In the genomic region with DNA sequence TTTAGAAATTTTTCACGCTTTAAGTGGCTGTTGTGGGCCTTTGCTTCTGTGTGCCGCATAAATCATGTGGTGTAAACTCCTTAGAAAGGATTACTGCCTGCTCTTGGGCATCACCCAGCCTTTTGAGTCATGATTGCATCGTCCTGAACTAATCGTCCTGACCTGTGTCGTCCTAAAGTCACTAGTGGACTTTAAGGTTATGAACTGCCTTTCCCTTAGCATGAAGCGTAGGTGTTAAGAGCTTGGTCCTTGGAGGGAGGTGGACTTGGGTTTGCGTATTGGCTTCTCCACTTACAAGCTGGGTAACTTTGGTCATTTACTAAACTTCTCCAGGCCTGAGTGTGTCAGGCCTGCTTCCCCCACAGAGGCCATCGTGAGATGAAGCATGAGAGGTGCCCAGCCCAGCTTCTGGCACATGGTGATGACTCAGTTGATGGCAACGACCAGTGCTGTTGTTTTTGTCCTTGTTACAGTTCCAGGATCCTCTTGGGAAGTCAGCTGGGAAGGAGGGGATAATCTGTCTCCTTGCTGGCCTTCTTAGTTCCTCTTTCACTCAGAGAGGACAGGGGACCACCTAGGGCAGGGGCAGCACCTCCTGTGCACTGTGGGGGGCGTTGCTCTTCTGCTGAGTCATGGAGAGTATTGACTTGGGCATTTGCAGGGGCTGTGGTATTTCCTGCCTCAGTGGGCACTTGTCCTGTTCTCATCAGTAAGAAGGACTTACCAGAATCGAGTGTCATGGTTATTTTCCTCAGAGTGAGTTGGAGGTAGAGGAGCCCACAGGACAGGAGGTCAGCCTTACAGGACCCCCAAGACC, we compare ENCODE assay signal across 9 cellular contexts. TPM values are rescaled to one million over a fixed set of nuclear protein-coding genes. Genes with fewer than 3 reads are reported as not detected.
DNase-seq lines count a peak whose midpoint lies in the region; ATAC-seq and TF ChIP-seq lines count a peak whose summit lies in the region.
"Had no signal": no experiment of that assay in that cellular context is flagged by ENCODE, and none has a peak within 500 bp of the region (broad histone marks: within the 10 kb centered on the region; RNA-seq: fewer than 3 reads in every experiment).

No MANE protein-coding gene starts in this region.

- TF ChIP-seq POLR2A in gastrocnemius medialis (IDR thresholded peaks at IDR 0.05) = no peak

- ATAC-seq in gastrocnemius medialis (peak; percentile 85 to 96), HG02759 (IDR thresholded peaks at IDR 0.05; ENCODE audit: unreplicated experiment) (no peak), HG03196 (IDR thresholded peaks at IDR 0.05; ENCODE audit: unreplicated experiment) (no peak)

- H3K27me3 ChIP-seq in SJCRH30 = no peaks in the 10 kb centered on the region
- H3K27me3 ChIP-seq in gastrocnemius medialis = no peaks in the 10 kb centered on the region

- DNase-seq in GM04503 (ENCODE audit: low read depth) = peak; percentile 80
- peak; percentile 67 to 77 for DNase-seq in SJCRH30
- DNase-seq in fibroblast of mammary gland (ENCODE audit: low read depth) = peak; percentile 81
- DNase-seq in gastrocnemius medialis = peak; percentile 41 to 64
- no peak for DNase-seq in mucosa of gallbladder (ENCODE audit: low spot score)
- DNase-seq in activated gamma-delta T cell treated with Interleukin-2 at 50 U/mL for 16 hours = no peak
- DNase-seq: activated T-cell treated with anti-CD3 and anti-CD28 coated beads for 4 hours had no signal

- TF ChIP-seq CTCF in fibroblast of mammary gland (conservative IDR thresholded peaks at IDR 0.05; ENCODE audit: control insufficient read depth, insufficient read depth, low read depth, low read length) = no peak
- TF ChIP-seq CTCF in gastrocnemius medialis (IDR thresholded peaks at IDR 0.05 in 4 of 5, conservative IDR thresholded peaks at IDR 0.05 in 1 of 5) = no peak

- no peak overlapping the region for H3K4me3 ChIP-seq in SJCRH30
- no peak overlapping the region for H3K4me3 ChIP-seq in fibroblast of mammary gland (ENCODE audit: control insufficient read depth, low read depth, low read length)
- H3K4me3 ChIP-seq in gastrocnemius medialis = no peak overlapping the region

- intact Hi-C loops in gastrocnemius medialis (cut with DNase I; ENCODE audit: low total_unique reads) = no loop called here

- no peaks in the 10 kb centered on the region for H3K9me3 ChIP-seq in SJCRH30 (replicated peaks)
- no peaks in the 10 kb centered on the region for H3K9me3 ChIP-seq in gastrocnemius medialis

- H3K36me3 ChIP-seq in SJCRH30 = no peaks in the 10 kb centered on the region
- H3K36me3 ChIP-seq in gastrocnemius medialis = peaks cover 0 to 10% of the 10 kb centered on the region in 2 donors

- H3K4me1 ChIP-seq in SJCRH30 (peaks cover 53% of the 10 kb centered on the region), gastrocnemius medialis (peaks cover 8 to 21% of the 10 kb centered on the region in 2 donors)

- in situ Hi-C loops in gastrocnemius medialis (cut with MboI; ENCODE audit: low sequenced_read_pairs in 4 of 4) = no loop called here

- H3K27ac ChIP-seq in SJCRH30 (peak overlapping the region; percentile 93), gastrocnemius medialis (peak overlapping the region; percentile 52 to 69 (median 61))

RNA-seq across cellular contexts. Expression of gene NCS1, which starts 54.2 kb away (rescaled TPM):
- 86.2 and 89.2 TPM in 2 replicates for total RNA-seq in SJCRH30 (2014; rRNA removed; shearing (Covaris generic))
- total RNA-seq in gastrocnemius medialis = 1 to 10 TPM; 2.1 to 4.6 (median 2.5) TPM
- total RNA-seq in mucosa of gallbladder = 50.3 TPM

Comparison
In these comparisons a context has a peak if more than half of its experiments do, and no peak if none do; other contexts are left out.
1. DNase-seq: peak in GM04503 (single experiment), SJCRH30 (2 of 2), fibroblast of mammary gland (single experiment) and gastrocnemius medialis (2 of 2); none in mucosa of gallbladder (single experiment) and activated gamma-delta T cell treated with Interleukin-2 at 50 U/mL for 16 hours (single experiment).
2. ATAC-seq: peak in gastrocnemius medialis (2 of 2); none in HG02759 (single experiment) and HG03196 (single experiment).